Comparison of ENCODE assay signal across 15 cellular contexts in genomic region chr3:162780313-162780712, GRCh38.
DNase-seq lines count a peak whose midpoint lies in the region; TF ChIP-seq lines count a peak whose summit lies in the region.
"Had no signal": no experiment of that assay in that cellular context is flagged by ENCODE, and none has a peak within 500 bp of the region (broad histone marks: within the 10 kb centered on the region; RNA-seq: fewer than 3 reads in every experiment).

No MANE protein-coding gene starts in this region.

- H3K18ac ChIP-seq in mesenchymal stem cell (ENCODE audit: low read depth in 1 of 2, low read length in 2 of 2) = no peak overlapping the region

- no peak overlapping the region for H2BK12ac ChIP-seq in mesenchymal stem cell (ENCODE audit: low read length in 2 of 2)

- H3K36me3 ChIP-seq in mesenchymal stem cell (ENCODE audit: control insufficient read depth in 1 of 2, insufficient read depth in 2 of 2, low read depth in 1 of 2, low read length in 2 of 2) = no peaks in the 10 kb centered on the region
- H3K36me3 ChIP-seq: SJSA1 had no signal

- H3K23ac ChIP-seq in mesenchymal stem cell (ENCODE audit: low read length in 2 of 2) = no peak overlapping the region

- H2BK120ac ChIP-seq in mesenchymal stem cell (ENCODE audit: low read depth, low read length) = no peak overlapping the region

- no peak overlapping the region for H3K14ac ChIP-seq in mesenchymal stem cell (ENCODE audit: low read length in 2 of 2)

- no peak overlapping the region for H3K4me2 ChIP-seq in mesenchymal stem cell (ENCODE audit: low read length, poor library complexity, severe bottlenecking)

- H3K27me3 ChIP-seq in mesenchymal stem cell (ENCODE audit: control insufficient read depth in 1 of 2, insufficient read depth in 1 of 2, low read length in 2 of 2) = no peaks in the 10 kb centered on the region
- H3K27me3 ChIP-seq: SJSA1 had no signal

- no peak overlapping the region for H3K4ac ChIP-seq in mesenchymal stem cell (ENCODE audit: low read depth in 1 of 2, low read length in 2 of 2)

- no peaks in the 10 kb centered on the region for H3K4me1 ChIP-seq in mesenchymal stem cell (ENCODE audit: control insufficient read depth, insufficient read depth, low read depth, low read length)
- H3K4me1 ChIP-seq: SJSA1 had no signal

- no peak overlapping the region for H2AFZ ChIP-seq in mesenchymal stem cell (ENCODE audit: low read depth, low read length)

- no peak overlapping the region for H3K4me3 ChIP-seq in fibroblast of pulmonary artery (replicated peaks; ENCODE audit: low read depth, low read length)
- no peak overlapping the region for H3K4me3 ChIP-seq in mesenchymal stem cell (ENCODE audit: insufficient read depth in 1 of 2, low read depth in 1 of 2, low read length in 2 of 2)
- H3K4me3 ChIP-seq: SJSA1 had no signal

- H3K27ac ChIP-seq in mesenchymal stem cell (ENCODE audit: low read length, poor library complexity, severe bottlenecking) = no peak overlapping the region
- H3K27ac ChIP-seq: 22Rv1, SJSA1 had no signal

- no peak overlapping the region for H2AK5ac ChIP-seq in mesenchymal stem cell (ENCODE audit: low read length, severe bottlenecking)

- H2BK5ac ChIP-seq in mesenchymal stem cell (ENCODE audit: low read depth, low read length, poor library complexity, severe bottlenecking) = no peak overlapping the region

- DNase-seq in DMS53 (lab: John Stamatoyannopoulos, UW) (peak; percentile 1), DMS53 treated with DMSO at 0.1 percent for 48 hours (lab: John Stamatoyannopoulos, UW; ENCODE audit: unreplicated experiment) (no peak), amniotic epithelial cell (ENCODE audit: low read depth) (peak; percentile 38), fibroblast of pulmonary artery (ENCODE audit: low read depth) (peak; percentile 48), NCI-H2171 (lab: John Stamatoyannopoulos, UW) (no peak), NCI-H2227 (lab: John Stamatoyannopoulos, UW; ENCODE audit: unreplicated experiment) (no peak), mesenchymal stem cell (no peak), SIG-M5 treated with dmso at 0.1 percent for 504 hours (lab: John Stamatoyannopoulos, UW; ENCODE audit: unreplicated experiment) (no peak)
- DNase-seq: GDM1, H9, NCI-H1694 treated with DMSO at 0.1 percent for 48 hours, NCI-H345, NCI-H524 treated with DMSO at 0.1 percent for 48 hours had no signal

- no peak overlapping the region for H4K8ac ChIP-seq in mesenchymal stem cell (ENCODE audit: low read length)

- H3K9ac ChIP-seq in mesenchymal stem cell (ENCODE audit: low read length) = no peak overlapping the region

- no peak overlapping the region for H4K91ac ChIP-seq in mesenchymal stem cell (ENCODE audit: low read length)

- no peak for TF ChIP-seq CTCF in fibroblast of pulmonary artery (IDR thresholded peaks at IDR 0.05; ENCODE audit: low read length, missing control alignments)

- H3K9me3 ChIP-seq in mesenchymal stem cell (ENCODE audit: control insufficient read depth, low read length) = no peaks in the 10 kb centered on the region
- H3K9me3 ChIP-seq: SJSA1 had no signal

- H3K79me1 ChIP-seq in mesenchymal stem cell (replicated peaks; ENCODE audit: low read length, poor library complexity, severe bottlenecking) = no peaks in the 10 kb centered on the region

- no peak overlapping the region for H2BK15ac ChIP-seq in mesenchymal stem cell (ENCODE audit: low read depth, poor library complexity, severe bottlenecking)

Comparison
In these comparisons a context has a peak if more than half of its experiments do, and no peak if none do; other contexts are left out.
1. DNase-seq: peak in DMS53 (single experiment), amniotic epithelial cell (single experiment) and fibroblast of pulmonary artery (single experiment); none in DMS53 treated with DMSO at 0.1 percent for 48 hours (single experiment), NCI-H2171 (single experiment), NCI-H2227 (single experiment), mesenchymal stem cell (single experiment) and SIG-M5 treated with dmso at 0.1 percent for 504 hours (single experiment).